ENCODE assay signal across 10 cellular contexts in the genomic region with DNA sequence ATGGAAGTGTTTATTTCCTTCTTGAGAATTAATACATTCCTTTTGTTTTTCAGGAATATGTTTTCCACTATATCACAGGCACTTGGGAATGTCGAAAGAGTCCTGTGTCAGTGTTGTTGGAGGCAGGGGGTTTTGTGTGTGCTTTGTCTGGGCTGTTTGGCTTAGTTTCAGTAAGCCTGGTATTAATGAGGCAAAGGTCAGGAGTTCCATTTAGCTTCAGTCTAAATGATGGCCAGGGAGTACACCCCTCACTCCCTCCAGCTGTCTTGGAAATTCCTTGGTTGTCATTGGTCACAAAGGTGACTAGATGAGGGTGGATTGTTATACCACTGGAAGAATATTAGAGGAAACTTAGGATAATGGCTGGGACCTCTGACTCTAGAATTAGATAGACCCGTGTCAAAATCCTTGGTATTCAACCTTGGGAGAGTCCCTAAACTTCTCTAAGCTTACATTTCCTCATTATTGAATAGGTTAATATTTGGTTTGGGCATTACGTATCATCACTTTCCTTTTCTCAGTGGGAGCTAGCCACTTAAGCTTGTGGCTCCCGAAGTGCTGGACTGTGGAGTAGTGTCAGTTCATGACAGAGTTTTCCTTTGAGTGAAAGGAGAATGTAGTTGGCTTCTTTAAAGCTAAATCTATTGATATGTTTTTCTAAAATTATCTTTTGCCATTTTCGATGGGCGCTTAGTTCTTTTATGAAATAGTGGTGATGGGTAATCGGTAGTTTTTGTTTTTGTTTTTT. TPM values are rescaled to one million over a fixed set of nuclear protein-coding genes. Genes with fewer than 3 reads are reported as not detected.
DNase-seq lines count a peak whose midpoint lies in the region; ATAC-seq and TF ChIP-seq lines count a peak whose summit lies in the region.
"Had no signal": no experiment of that assay in that cellular context is flagged by ENCODE, and none has a peak within 500 bp of the region (broad histone marks: within the 10 kb centered on the region; RNA-seq: fewer than 3 reads in every experiment).

No MANE protein-coding gene starts in this region.

- DNase-seq in D341Med (ENCODE audit: low spot score) (peak; percentile 17), left ventricle myocardium inferior (no peak), retina (peak; percentile 25), COR-L47 (lab: John Stamatoyannopoulos, UW) (no peak), left colon (no peak)
- DNase-seq in activated CD4-positive, alpha-beta T cell treated with anti-CD3 and anti-CD28 coated beads, Interleukin-2, amount 10 ng/mL, durations not matched to agents 7 days and 5 days: no peak
- no peak for DNase-seq in activated effector memory CD4-positive, alpha-beta T cell treated with anti-CD3 and anti-CD28 coated beads, Interleukin-2, amount 50 U/mL, for 16 hours
- DNase-seq: activated CD4-positive, alpha-beta T cell treated with anti-CD3 and anti-CD28 coated beads for 1 hour had no signal

- H3K36me3 Mint-ChIP-seq in activated CD4-positive, alpha-beta T cell treated with anti-CD3 and anti-CD28 coated beads, Interleukin-2, amount 10 ng/mL, durations not matched to agents 7 days and 5 days (ENCODE audit: low read depth): peaks cover 14% of the 10 kb centered on the region

- H3K27me3 Mint-ChIP-seq in activated CD4-positive, alpha-beta T cell treated with anti-CD3 and anti-CD28 coated beads, Interleukin-2, amount 10 ng/mL, durations not matched to agents 7 days and 5 days: no peaks in the 10 kb centered on the region

- H3K4me3 ChIP-seq in left ventricle myocardium inferior: peak overlapping the region; percentile 33

- TF ChIP-seq CTCF in left ventricle myocardium inferior (IDR thresholded peaks at IDR 0.05; ENCODE audit: borderline replicate concordance): no peak

- peak overlapping the region; percentile 1 for H3K27ac ChIP-seq in angular gyrus (ENCODE audit: low read depth, low read length)
- peak overlapping the region; percentile 78 for H3K27ac ChIP-seq in left ventricle myocardium inferior (replicated peaks)

- H3K9me3 Mint-ChIP-seq in activated CD4-positive, alpha-beta T cell treated with anti-CD3 and anti-CD28 coated beads, Interleukin-2, amount 10 ng/mL, durations not matched to agents 7 days and 5 days: no peaks in the 10 kb centered on the region

- ATAC-seq in left colon: no peak
- ATAC-seq: esophagus mucosa had no signal

- POLR2A ChIA-PET in activated CD4-positive, alpha-beta T cell treated with anti-CD3 and anti-CD28 coated beads, Interleukin-2, amount 10 ng/mL, durations not matched to agents 7 days and 5 days (lab: Charles Lee): no interaction called here

- no peaks in the 10 kb centered on the region for H3K27me3 ChIP-seq in left ventricle myocardium inferior (ENCODE audit: low read depth)

- peaks cover 38% of the 10 kb centered on the region for H3K4me1 Mint-ChIP-seq in activated CD4-positive, alpha-beta T cell treated with anti-CD3 and anti-CD28 coated beads, Interleukin-2, amount 10 ng/mL, durations not matched to agents 7 days and 5 days

- H3K27ac Mint-ChIP-seq in activated CD4-positive, alpha-beta T cell treated with anti-CD3 and anti-CD28 coated beads, Interleukin-2, amount 10 ng/mL, durations not matched to agents 7 days and 5 days: no peak overlapping the region

- H3K9me3 ChIP-seq in left ventricle myocardium inferior (replicated peaks): no peaks in the 10 kb centered on the region

- CTCF ChIA-PET in activated CD4-positive, alpha-beta T cell treated with anti-CD3 and anti-CD28 coated beads, Interleukin-2, amount 10 ng/mL, durations not matched to agents 7 days and 5 days (lab: Charles Lee): interaction anchor here (0.5 to 0.8 kb wide), 2 partner anchors 14 to 91 kb away, joined by 3 to 4 read pairs; no protein-coding TSS in a partner anchor

- intact Hi-C loops in left ventricle myocardium inferior (cut with micrococcal nuclease): no loop called here
- intact Hi-C loops in left colon (cut with DNase I, micrococcal nuclease): no loop called here

- H3K4me3 Mint-ChIP-seq in activated CD4-positive, alpha-beta T cell treated with anti-CD3 and anti-CD28 coated beads, Interleukin-2, amount 10 ng/mL, durations not matched to agents 7 days and 5 days: no peak overlapping the region

- peaks cover 78% of the 10 kb centered on the region for H3K4me1 ChIP-seq in left ventricle myocardium inferior

- no peaks in the 10 kb centered on the region for H3K36me3 ChIP-seq in left ventricle myocardium inferior

RNA-seq across cellular contexts. Expression of gene FRS2, which starts 5.2 kb away (rescaled TPM):
- 18.2 TPM for total RNA-seq in left ventricle myocardium inferior
- 10 to 100 TPM; 14.6 to 18.4 TPM for total RNA-seq in activated CD4-positive, alpha-beta T cell treated with anti-CD3 and anti-CD28 coated beads, Interleukin-2, amount 10 ng/mL, durations not matched to agents 7 days and 5 days
- 10 to 100 TPM; 25.8 TPM for total RNA-seq in left colon

Comparison
In these comparisons a context has a peak if more than half of its experiments do, and no peak if none do; other contexts are left out.
1. DNase-seq: peak in D341Med (single experiment) and retina (single experiment); none in left ventricle myocardium inferior (single experiment), COR-L47 (single experiment), activated CD4-positive, alpha-beta T cell treated with anti-CD3 and anti-CD28 coated beads, Interleukin-2, amount 10 ng/mL, durations not matched to agents 7 days and 5 days (single experiment), activated effector memory CD4-positive, alpha-beta T cell treated with anti-CD3 and anti-CD28 coated beads, Interleukin-2, amount 50 U/mL, for 16 hours (single experiment) and left colon (0 of 2).